In the genomic region with DNA sequence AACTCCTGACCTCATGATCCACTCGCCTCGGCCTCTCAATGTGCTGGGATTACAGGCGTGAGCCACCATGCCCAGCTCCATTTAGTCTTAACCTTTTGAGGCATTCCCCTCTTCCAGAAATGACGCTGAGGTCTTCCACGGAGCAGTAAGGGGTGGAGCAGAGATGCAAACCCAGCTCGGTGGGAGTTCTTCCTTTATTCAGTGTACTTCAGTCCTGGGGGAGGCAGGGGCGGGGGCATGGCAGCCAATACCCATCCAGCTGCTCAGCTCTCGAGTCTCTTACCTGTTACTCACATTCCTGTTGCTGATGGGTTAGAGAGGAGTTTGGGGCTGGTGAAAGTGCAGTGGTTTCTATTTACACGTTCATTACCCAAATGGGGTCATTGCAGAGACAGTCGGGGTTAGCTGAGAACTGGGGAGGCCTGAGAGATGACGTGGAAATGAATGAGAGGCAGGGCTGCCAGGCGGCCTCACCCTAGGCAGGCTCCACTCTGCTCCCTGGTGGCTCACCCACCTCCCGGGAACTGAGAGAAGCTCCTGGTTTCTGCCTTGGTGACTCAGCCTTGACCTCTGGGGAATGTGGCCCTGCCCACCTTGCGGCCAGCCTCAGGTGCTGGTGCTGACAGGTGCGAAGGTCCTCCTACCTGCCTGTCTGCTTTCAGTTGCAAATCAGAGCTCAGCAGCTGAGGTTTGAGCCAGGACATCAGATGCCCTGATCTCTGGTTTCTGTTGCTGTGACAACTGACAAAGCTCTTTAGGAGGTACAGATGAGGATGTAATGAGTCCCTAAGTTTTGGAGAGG, we compare ENCODE assay signal across 1 cellular context.
TF ChIP-seq lines count a peak whose summit lies in the region.

No MANE protein-coding gene starts in this region.

TF ChIP-seq in HepG2, 621 proteins besides CTCF, POLR2A, EP300 and RAD21 (continued from another document and continues in another):
- TF ChIP-seq, protein P1, sequence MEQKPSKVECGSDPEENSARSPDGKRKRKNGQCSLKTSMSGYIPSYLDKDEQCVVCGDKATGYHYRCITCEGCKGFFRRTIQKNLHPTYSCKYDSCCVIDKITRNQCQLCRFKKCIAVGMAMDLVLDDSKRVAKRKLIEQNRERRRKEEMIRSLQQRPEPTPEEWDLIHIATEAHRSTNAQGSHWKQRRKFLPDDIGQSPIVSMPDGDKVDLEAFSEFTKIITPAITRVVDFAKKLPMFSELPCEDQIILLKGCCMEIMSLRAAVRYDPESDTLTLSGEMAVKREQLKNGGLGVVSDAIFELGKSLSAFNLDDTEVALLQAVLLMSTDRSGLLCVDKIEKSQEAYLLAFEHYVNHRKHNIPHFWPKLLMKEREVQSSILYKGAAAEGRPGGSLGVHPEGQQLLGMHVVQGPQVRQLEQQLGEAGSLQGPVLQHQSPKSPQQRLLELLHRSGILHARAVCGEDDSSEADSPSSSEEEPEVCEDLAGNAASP (CRISPR knock-in tag; IDR thresholded peaks at IDR 0.05; ENCODE audit: borderline replicate concordance) = no peak
- TF ChIP-seq CBX1 (IDR thresholded peaks at IDR 0.05; ENCODE audit: low read depth) (no peak), RFX1 (IDR thresholded peaks at IDR 0.05) (no peak), ZNF136 (CRISPR knock-in tag; IDR thresholded peaks at IDR 0.05; ENCODE audit: low read depth) (no peak), SRSF1 (optimal IDR thresholded peaks at IDR 0.05; ENCODE audit: low read depth, low read length) (no peak), GTF3A (CRISPR knock-in tag; conservative IDR thresholded peaks at IDR 0.05) (0 out of 2 replicates have a peak, but pooled peaks have one; percentile 64), GATAD2A (CRISPR knock-in tag; IDR thresholded peaks at IDR 0.05) (0 out of 2 replicates have a peak, but pooled peaks have one; percentile 9), SIN3B (IDR thresholded peaks at IDR 0.05; ENCODE audit: low read length) (no peak), ZNF543 (CRISPR knock-in tag; IDR thresholded peaks at IDR 0.05) (no peak), POLR2G (IDR thresholded peaks at IDR 0.05; ENCODE audit: low read depth, low read length) (peak; percentile 42; the same call in 1 of the 2 replicates), SP5 (CRISPR knock-in tag; IDR thresholded peaks at IDR 0.05; ENCODE audit: borderline replicate concordance, low read depth) (peak; percentile 45; the same call in 1 of the 2 replicates), MED1 (CRISPR knock-in tag; IDR thresholded peaks at IDR 0.05) (peak; percentile 25; the same call in 1 of the 2 replicates), ZFP82 (CRISPR knock-in tag; IDR thresholded peaks at IDR 0.05; ENCODE audit: borderline replicate concordance) (no peak), ZKSCAN5 (CRISPR knock-in tag; IDR thresholded peaks at IDR 0.05) (no peak), NR2F2 (IDR thresholded peaks at IDR 0.05; ENCODE audit: borderline replicate concordance, low read depth) (0 out of 2 replicates have a peak, but pooled peaks have one; percentile 40), KLF6 (CRISPR knock-in tag; IDR thresholded peaks at IDR 0.05) (0 out of 2 replicates have a peak, but pooled peaks have one; percentile 40), TP53 (CRISPR knock-in tag; conservative IDR thresholded peaks at IDR 0.05) (no peak), RBM22 (optimal IDR thresholded peaks at IDR 0.05; ENCODE audit: low read length) (peak; percentile 65), ZNF30 (CRISPR knock-in tag; IDR thresholded peaks at IDR 0.05) (no peak), SMAD3 (CRISPR knock-in tag; IDR thresholded peaks at IDR 0.05) (no peak)
- TF ChIP-seq, protein P2, sequence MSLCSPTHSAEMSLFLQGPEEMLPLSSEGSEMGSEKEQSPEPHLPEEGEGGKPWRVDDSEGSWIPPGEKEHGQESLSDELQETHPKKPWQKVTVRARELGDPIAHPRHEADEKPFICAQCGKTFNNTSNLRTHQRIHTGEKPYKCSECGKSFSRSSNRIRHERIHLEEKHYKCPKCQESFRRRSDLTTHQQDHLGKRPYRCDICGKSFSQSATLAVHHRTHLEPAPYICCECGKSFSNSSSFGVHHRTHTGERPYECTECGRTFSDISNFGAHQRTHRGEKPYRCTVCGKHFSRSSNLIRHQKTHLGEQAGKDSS (CRISPR knock-in tag; IDR thresholded peaks at IDR 0.05; ENCODE audit: borderline replicate concordance, low read depth) = no peak
- TF ChIP-seq, protein P3, sequence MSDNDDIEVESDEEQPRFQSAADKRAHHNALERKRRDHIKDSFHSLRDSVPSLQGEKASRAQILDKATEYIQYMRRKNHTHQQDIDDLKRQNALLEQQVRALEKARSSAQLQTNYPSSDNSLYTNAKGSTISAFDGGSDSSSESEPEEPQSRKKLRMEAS (IDR thresholded peaks at IDR 0.05) = no peak; the same call in 1 of the 2 replicates
- TF ChIP-seq, protein P4, sequence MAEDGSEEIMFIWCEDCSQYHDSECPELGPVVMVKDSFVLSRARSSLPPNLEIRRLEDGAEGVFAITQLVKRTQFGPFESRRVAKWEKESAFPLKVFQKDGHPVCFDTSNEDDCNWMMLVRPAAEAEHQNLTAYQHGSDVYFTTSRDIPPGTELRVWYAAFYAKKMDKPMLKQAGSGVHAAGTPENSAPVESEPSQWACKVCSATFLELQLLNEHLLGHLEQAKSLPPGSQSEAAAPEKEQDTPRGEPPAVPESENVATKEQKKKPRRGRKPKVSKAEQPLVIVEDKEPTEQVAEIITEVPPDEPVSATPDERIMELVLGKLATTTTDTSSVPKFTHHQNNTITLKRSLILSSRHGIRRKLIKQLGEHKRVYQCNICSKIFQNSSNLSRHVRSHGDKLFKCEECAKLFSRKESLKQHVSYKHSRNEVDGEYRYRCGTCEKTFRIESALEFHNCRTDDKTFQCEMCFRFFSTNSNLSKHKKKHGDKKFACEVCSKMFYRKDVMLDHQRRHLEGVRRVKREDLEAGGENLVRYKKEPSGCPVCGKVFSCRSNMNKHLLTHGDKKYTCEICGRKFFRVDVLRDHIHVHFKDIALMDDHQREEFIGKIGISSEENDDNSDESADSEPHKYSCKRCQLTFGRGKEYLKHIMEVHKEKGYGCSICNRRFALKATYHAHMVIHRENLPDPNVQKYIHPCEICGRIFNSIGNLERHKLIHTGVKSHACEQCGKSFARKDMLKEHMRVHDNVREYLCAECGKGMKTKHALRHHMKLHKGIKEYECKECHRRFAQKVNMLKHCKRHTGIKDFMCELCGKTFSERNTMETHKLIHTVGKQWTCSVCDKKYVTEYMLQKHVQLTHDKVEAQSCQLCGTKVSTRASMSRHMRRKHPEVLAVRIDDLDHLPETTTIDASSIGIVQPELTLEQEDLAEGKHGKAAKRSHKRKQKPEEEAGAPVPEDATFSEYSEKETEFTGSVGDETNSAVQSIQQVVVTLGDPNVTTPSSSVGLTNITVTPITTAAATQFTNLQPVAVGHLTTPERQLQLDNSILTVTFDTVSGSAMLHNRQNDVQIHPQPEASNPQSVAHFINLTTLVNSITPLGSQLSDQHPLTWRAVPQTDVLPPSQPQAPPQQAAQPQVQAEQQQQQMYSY (CRISPR knock-in tag; IDR thresholded peaks at IDR 0.05) = no peak
- TF ChIP-seq, protein P5, sequence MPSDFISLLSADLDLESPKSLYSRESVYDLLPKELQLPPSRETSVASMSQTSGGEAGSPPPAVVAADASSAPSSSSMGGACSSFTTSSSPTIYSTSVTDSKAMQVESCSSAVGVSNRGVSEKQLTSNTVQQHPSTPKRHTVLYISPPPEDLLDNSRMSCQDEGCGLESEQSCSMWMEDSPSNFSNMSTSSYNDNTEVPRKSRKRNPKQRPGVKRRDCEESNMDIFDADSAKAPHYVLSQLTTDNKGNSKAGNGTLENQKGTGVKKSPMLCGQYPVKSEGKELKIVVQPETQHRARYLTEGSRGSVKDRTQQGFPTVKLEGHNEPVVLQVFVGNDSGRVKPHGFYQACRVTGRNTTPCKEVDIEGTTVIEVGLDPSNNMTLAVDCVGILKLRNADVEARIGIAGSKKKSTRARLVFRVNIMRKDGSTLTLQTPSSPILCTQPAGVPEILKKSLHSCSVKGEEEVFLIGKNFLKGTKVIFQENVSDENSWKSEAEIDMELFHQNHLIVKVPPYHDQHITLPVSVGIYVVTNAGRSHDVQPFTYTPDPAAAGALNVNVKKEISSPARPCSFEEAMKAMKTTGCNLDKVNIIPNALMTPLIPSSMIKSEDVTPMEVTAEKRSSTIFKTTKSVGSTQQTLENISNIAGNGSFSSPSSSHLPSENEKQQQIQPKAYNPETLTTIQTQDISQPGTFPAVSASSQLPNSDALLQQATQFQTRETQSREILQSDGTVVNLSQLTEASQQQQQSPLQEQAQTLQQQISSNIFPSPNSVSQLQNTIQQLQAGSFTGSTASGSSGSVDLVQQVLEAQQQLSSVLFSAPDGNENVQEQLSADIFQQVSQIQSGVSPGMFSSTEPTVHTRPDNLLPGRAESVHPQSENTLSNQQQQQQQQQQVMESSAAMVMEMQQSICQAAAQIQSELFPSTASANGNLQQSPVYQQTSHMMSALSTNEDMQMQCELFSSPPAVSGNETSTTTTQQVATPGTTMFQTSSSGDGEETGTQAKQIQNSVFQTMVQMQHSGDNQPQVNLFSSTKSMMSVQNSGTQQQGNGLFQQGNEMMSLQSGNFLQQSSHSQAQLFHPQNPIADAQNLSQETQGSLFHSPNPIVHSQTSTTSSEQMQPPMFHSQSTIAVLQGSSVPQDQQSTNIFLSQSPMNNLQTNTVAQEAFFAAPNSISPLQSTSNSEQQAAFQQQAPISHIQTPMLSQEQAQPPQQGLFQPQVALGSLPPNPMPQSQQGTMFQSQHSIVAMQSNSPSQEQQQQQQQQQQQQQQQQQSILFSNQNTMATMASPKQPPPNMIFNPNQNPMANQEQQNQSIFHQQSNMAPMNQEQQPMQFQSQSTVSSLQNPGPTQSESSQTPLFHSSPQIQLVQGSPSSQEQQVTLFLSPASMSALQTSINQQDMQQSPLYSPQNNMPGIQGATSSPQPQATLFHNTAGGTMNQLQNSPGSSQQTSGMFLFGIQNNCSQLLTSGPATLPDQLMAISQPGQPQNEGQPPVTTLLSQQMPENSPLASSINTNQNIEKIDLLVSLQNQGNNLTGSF (CRISPR knock-in tag; IDR thresholded peaks at IDR 0.05) = no peak
- TF ChIP-seq, protein P6, sequence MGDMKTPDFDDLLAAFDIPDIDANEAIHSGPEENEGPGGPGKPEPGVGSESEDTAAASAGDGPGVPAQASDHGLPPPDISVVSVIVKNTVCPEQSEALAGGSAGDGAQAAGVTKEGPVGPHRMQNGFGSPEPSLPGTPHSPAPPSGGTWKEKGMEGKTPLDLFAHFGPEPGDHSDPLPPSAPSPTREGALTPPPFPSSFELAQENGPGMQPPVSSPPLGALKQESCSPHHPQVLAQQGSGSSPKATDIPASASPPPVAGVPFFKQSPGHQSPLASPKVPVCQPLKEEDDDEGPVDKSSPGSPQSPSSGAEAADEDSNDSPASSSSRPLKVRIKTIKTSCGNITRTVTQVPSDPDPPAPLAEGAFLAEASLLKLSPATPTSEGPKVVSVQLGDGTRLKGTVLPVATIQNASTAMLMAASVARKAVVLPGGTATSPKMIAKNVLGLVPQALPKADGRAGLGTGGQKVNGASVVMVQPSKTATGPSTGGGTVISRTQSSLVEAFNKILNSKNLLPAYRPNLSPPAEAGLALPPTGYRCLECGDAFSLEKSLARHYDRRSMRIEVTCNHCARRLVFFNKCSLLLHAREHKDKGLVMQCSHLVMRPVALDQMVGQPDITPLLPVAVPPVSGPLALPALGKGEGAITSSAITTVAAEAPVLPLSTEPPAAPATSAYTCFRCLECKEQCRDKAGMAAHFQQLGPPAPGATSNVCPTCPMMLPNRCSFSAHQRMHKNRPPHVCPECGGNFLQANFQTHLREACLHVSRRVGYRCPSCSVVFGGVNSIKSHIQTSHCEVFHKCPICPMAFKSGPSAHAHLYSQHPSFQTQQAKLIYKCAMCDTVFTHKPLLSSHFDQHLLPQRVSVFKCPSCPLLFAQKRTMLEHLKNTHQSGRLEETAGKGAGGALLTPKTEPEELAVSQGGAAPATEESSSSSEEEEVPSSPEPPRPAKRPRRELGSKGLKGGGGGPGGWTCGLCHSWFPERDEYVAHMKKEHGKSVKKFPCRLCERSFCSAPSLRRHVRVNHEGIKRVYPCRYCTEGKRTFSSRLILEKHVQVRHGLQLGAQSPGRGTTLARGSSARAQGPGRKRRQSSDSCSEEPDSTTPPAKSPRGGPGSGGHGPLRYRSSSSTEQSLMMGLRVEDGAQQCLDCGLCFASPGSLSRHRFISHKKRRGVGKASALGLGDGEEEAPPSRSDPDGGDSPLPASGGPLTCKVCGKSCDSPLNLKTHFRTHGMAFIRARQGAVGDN (CRISPR knock-in tag; IDR thresholded peaks at IDR 0.05) = peak; percentile 73
- TF ChIP-seq, protein P7, sequence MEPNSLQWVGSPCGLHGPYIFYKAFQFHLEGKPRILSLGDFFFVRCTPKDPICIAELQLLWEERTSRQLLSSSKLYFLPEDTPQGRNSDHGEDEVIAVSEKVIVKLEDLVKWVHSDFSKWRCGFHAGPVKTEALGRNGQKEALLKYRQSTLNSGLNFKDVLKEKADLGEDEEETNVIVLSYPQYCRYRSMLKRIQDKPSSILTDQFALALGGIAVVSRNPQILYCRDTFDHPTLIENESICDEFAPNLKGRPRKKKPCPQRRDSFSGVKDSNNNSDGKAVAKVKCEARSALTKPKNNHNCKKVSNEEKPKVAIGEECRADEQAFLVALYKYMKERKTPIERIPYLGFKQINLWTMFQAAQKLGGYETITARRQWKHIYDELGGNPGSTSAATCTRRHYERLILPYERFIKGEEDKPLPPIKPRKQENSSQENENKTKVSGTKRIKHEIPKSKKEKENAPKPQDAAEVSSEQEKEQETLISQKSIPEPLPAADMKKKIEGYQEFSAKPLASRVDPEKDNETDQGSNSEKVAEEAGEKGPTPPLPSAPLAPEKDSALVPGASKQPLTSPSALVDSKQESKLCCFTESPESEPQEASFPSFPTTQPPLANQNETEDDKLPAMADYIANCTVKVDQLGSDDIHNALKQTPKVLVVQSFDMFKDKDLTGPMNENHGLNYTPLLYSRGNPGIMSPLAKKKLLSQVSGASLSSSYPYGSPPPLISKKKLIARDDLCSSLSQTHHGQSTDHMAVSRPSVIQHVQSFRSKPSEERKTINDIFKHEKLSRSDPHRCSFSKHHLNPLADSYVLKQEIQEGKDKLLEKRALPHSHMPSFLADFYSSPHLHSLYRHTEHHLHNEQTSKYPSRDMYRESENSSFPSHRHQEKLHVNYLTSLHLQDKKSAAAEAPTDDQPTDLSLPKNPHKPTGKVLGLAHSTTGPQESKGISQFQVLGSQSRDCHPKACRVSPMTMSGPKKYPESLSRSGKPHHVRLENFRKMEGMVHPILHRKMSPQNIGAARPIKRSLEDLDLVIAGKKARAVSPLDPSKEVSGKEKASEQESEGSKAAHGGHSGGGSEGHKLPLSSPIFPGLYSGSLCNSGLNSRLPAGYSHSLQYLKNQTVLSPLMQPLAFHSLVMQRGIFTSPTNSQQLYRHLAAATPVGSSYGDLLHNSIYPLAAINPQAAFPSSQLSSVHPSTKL (CRISPR knock-in tag; IDR thresholded peaks at IDR 0.05) = 0 out of 2 replicates have a peak, but pooled peaks have one; percentile 37
- TF ChIP-seq, protein P8, sequence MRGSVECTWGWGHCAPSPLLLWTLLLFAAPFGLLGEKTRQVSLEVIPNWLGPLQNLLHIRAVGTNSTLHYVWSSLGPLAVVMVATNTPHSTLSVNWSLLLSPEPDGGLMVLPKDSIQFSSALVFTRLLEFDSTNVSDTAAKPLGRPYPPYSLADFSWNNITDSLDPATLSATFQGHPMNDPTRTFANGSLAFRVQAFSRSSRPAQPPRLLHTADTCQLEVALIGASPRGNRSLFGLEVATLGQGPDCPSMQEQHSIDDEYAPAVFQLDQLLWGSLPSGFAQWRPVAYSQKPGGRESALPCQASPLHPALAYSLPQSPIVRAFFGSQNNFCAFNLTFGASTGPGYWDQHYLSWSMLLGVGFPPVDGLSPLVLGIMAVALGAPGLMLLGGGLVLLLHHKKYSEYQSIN (CRISPR knock-in tag; IDR thresholded peaks at IDR 0.05; ENCODE audit: borderline replicate concordance) = no peak
- TF ChIP-seq, protein P9, sequence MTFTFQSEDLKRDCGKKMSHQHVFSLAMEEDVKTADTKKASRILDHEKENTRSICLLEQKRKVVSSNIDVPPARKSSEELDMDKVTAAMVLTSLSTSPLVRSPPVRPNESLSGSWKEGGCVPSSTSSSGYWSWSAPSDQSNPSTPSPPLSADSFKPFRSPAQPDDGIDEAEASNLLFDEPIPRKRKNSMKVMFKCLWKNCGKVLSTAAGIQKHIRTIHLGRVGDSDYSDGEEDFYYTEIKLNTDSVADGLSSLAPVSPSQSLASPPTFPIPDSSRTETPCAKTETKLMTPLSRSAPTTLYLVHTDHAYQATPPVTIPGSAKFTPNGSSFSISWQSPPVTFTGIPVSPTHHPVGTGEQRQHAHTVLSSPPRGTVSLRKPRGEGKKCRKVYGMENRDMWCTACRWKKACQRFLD (CRISPR knock-in tag; IDR thresholded peaks at IDR 0.05; ENCODE audit: borderline replicate concordance) = 0 out of 2 replicates have a peak, but pooled peaks have one; percentile 41
